Comparison of ENCODE assay signal across 1 cellular context in genomic region chr4:145099653-145100052, GRCh38.
TF ChIP-seq lines count a peak whose summit lies in the region.

No MANE protein-coding gene starts in this region.

TF ChIP-seq in IMR-90, 13 proteins besides CTCF, POLR2A, EP300 and RAD21:
- TF ChIP-seq MAZ (IDR thresholded peaks at IDR 0.05; ENCODE audit: borderline replicate concordance, low read depth, low read length) (no peak), USF2 (IDR thresholded peaks at IDR 0.05; ENCODE audit: low read depth, low read length) (no peak), CEBPB (IDR thresholded peaks at IDR 0.05; ENCODE audit: low read depth, low read length) (no peak), MAFK (IDR thresholded peaks at IDR 0.05; ENCODE audit: low read depth, low read length) (no peak), CHD1 (IDR thresholded peaks at IDR 0.05; ENCODE audit: low read depth, low read length) (no peak), BHLHE40 (IDR thresholded peaks at IDR 0.05; ENCODE audit: low read depth, low read length) (no peak), FOS (IDR thresholded peaks at IDR 0.05; ENCODE audit: low read depth, low read length) (no peak), SMC3 (IDR thresholded peaks at IDR 0.05; ENCODE audit: low read depth, low read length) (no peak), NFE2L2 (IDR thresholded peaks at IDR 0.05; ENCODE audit: low read depth, low read length) (no peak), RCOR1 (IDR thresholded peaks at IDR 0.05; ENCODE audit: insufficient replicate concordance, low read length) (no peak)
